Comparison of ENCODE assay signal across 8 cellular contexts in genomic region chr5:99028170-99028569, GRCh38.
DNase-seq lines count a peak whose midpoint lies in the region; ATAC-seq and TF ChIP-seq lines count a peak whose summit lies in the region.
"Not testable (repeated sequence)": the region's sequence is repeated elsewhere in the genome, so short reads cannot be mapped to it uniquely, and the experiment has no call there.

No MANE protein-coding gene starts in this region.

- H2AFZ ChIP-seq in Karpas-422 (ENCODE audit: low read length) = not testable (repeated sequence)

- not testable (repeated sequence) for ATAC-seq in T-cell (replicated peaks in 1 of 4); activated CD8-positive, alpha-beta memory T cell treated with anti-CD3 and anti-CD28 coated beads, Interleukin-2, amount 10 ng/mL, durations not matched to agents 7 days and 5 days; naive thymus-derived CD4-positive, alpha-beta T cell

- H3K4me1 ChIP-seq in BLaER1 (peaks cover 73% of the 10 kb centered on the region), Karpas-422 (ENCODE audit: low read length) (peaks cover 34% of the 10 kb centered on the region)
- H3K4me1 ChIP-seq in naive thymus-derived CD4-positive, alpha-beta T cell (ENCODE audit: control insufficient read depth in 2 of 2, insufficient read depth in 2 of 2, low read length in 2 of 2) = peaks cover 14 to 22% of the 10 kb centered on the region in 2 donors

- not testable (repeated sequence) for H3K79me2 ChIP-seq in Karpas-422 (ENCODE audit: low read length)

- H3K27ac Mint-ChIP-seq in T-cell = peak overlapping the region; percentile 25 to 79
- peak overlapping the region; percentile 23 for H3K27ac Mint-ChIP-seq in activated CD8-positive, alpha-beta memory T cell treated with anti-CD3 and anti-CD28 coated beads, Interleukin-2, amount 10 ng/mL, durations not matched to agents 7 days and 5 days
- H3K27ac Mint-ChIP-seq in activated naive CD8-positive, alpha-beta T cell = peak overlapping the region; percentile 82
- peak overlapping the region in 6 of 9 donors; percentile 7 to 89 (median 44) for H3K27ac Mint-ChIP-seq in naive thymus-derived CD4-positive, alpha-beta T cell
- peak overlapping the region; percentile 54 for H3K27ac Mint-ChIP-seq in stimulated activated naive CD8-positive, alpha-beta T cell treated with anti-CD3 and anti-CD28 coated beads, Interleukin-15, Interleukin-2, amounts not matched to agents 100 ng/mL and 50 ng/mL, for 24 hours

- not testable (repeated sequence) for H3K9ac ChIP-seq in BLaER1; Karpas-422 (ENCODE audit: low read length)

- not testable (repeated sequence) for H3K9me3 ChIP-seq in BLaER1; Karpas-422 (ENCODE audit: low read length); naive thymus-derived CD4-positive, alpha-beta T cell (ENCODE audit: control insufficient read depth in 2 of 3, low read length in 3 of 3)

- H3K4me3 Mint-ChIP-seq in T-cell = peak overlapping the region in 1 of 3 donors; percentile 44
- H3K4me3 Mint-ChIP-seq in activated CD8-positive, alpha-beta memory T cell treated with anti-CD3 and anti-CD28 coated beads, Interleukin-2, amount 10 ng/mL, durations not matched to agents 7 days and 5 days; activated naive CD8-positive, alpha-beta T cell; stimulated activated naive CD8-positive, alpha-beta T cell treated with anti-CD3 and anti-CD28 coated beads, Interleukin-15, Interleukin-2, amounts not matched to agents 100 ng/mL and 50 ng/mL, for 24 hours: not testable (repeated sequence)
- peak overlapping the region in 9 of 10 donors; percentile 0 to 81 (median 33) for H3K4me3 Mint-ChIP-seq in naive thymus-derived CD4-positive, alpha-beta T cell

- TF ChIP-seq CTCF in GM06990 (IDR thresholded peaks at IDR 0.05; ENCODE audit: insufficient read depth, low read length, poor library complexity, severe bottlenecking) = not testable (repeated sequence)

- not testable (repeated sequence) for H3K36me3 Mint-ChIP-seq in T-cell; activated CD8-positive, alpha-beta memory T cell treated with anti-CD3 and anti-CD28 coated beads, Interleukin-2, amount 10 ng/mL, durations not matched to agents 7 days and 5 days; activated naive CD8-positive, alpha-beta T cell; naive thymus-derived CD4-positive, alpha-beta T cell; stimulated activated naive CD8-positive, alpha-beta T cell treated with anti-CD3 and anti-CD28 coated beads, Interleukin-15, Interleukin-2, amounts not matched to agents 100 ng/mL and 50 ng/mL, for 24 hours (ENCODE audit: low read depth)

- 0 out of 2 replicates have a peak overlapping the region, but pooled peaks have one; percentile 21 for H3K27ac ChIP-seq in BLaER1
- H3K27ac ChIP-seq in Karpas-422 (ENCODE audit: low read length); naive thymus-derived CD4-positive, alpha-beta T cell (ENCODE audit: low read depth, low read length): not testable (repeated sequence)

- not testable (repeated sequence) for H3K36me3 ChIP-seq in BLaER1; GM06990 (ENCODE audit: control insufficient read depth, insufficient read depth, low read length); Karpas-422 (ENCODE audit: insufficient read depth, low read length); naive thymus-derived CD4-positive, alpha-beta T cell (ENCODE audit: control insufficient read depth in 2 of 3, insufficient read depth in 3 of 3, low read length in 3 of 3)

- not testable (repeated sequence) for H3K27me3 ChIP-seq in BLaER1; GM06990 (replicated peaks; ENCODE audit: control insufficient read depth, insufficient read depth, low read length); Karpas-422 (ENCODE audit: low read length); naive thymus-derived CD4-positive, alpha-beta T cell (ENCODE audit: control insufficient read depth in 2 of 2, insufficient read depth in 2 of 2, low read length in 2 of 2)

- intact Hi-C loops in naive thymus-derived CD4-positive, alpha-beta T cell (cut with micrococcal nuclease) = not testable (repeated sequence)

- not testable (repeated sequence) for H3K9me2 ChIP-seq in Karpas-422 (replicated peaks; ENCODE audit: insufficient read depth, low read length)

- POLR2A ChIA-PET in T-cell (lab: Charles Lee) = not testable (repeated sequence)
- POLR2A ChIA-PET in naive thymus-derived CD4-positive, alpha-beta T cell (lab: Charles Lee) = interaction anchor here (1.3 to 5.2 kb wide), 4 partner anchors 9 to 100 kb away, joined by 4 to 56 read pairs (median 20); partner anchors contain the start of gene CHD1

- H3K27me3 Mint-ChIP-seq in T-cell; activated CD8-positive, alpha-beta memory T cell treated with anti-CD3 and anti-CD28 coated beads, Interleukin-2, amount 10 ng/mL, durations not matched to agents 7 days and 5 days; activated naive CD8-positive, alpha-beta T cell; naive thymus-derived CD4-positive, alpha-beta T cell; stimulated activated naive CD8-positive, alpha-beta T cell treated with anti-CD3 and anti-CD28 coated beads, Interleukin-15, Interleukin-2, amounts not matched to agents 100 ng/mL and 50 ng/mL, for 24 hours: not testable (repeated sequence)

- not testable (repeated sequence) for H3K9me3 Mint-ChIP-seq in T-cell; activated CD8-positive, alpha-beta memory T cell treated with anti-CD3 and anti-CD28 coated beads, Interleukin-2, amount 10 ng/mL, durations not matched to agents 7 days and 5 days (ENCODE audit: low read depth); activated naive CD8-positive, alpha-beta T cell (ENCODE audit: low read depth); naive thymus-derived CD4-positive, alpha-beta T cell; stimulated activated naive CD8-positive, alpha-beta T cell treated with anti-CD3 and anti-CD28 coated beads, Interleukin-15, Interleukin-2, amounts not matched to agents 100 ng/mL and 50 ng/mL, for 24 hours

- CTCF ChIA-PET in T-cell (lab: Charles Lee) = not testable (repeated sequence)
- CTCF ChIA-PET in activated CD8-positive, alpha-beta memory T cell treated with anti-CD3 and anti-CD28 coated beads, Interleukin-2, amount 10 ng/mL, durations not matched to agents 7 days and 5 days (lab: Charles Lee) = interaction anchor here (1.5 to 1.9 kb wide), 3 partner anchors 9 to 123 kb away, joined by 3 to 4 read pairs (median 3); no protein-coding TSS in a partner anchor
- CTCF ChIA-PET in naive thymus-derived CD4-positive, alpha-beta T cell (lab: Charles Lee) = interaction anchor here (0.6 to 1.3 kb wide), 2 partner anchors 9 to 115 kb away, joined by 3 read pairs; no protein-coding TSS in a partner anchor

- H3K4me1 Mint-ChIP-seq in T-cell = peaks cover 56 to 62% (median 61%) of the 10 kb centered on the region in 3 donors
- H3K4me1 Mint-ChIP-seq in activated CD8-positive, alpha-beta memory T cell treated with anti-CD3 and anti-CD28 coated beads, Interleukin-2, amount 10 ng/mL, durations not matched to agents 7 days and 5 days = peaks cover 50% of the 10 kb centered on the region
- peaks cover 48% of the 10 kb centered on the region for H3K4me1 Mint-ChIP-seq in activated naive CD8-positive, alpha-beta T cell (ENCODE audit: low read depth)
- H3K4me1 Mint-ChIP-seq in naive thymus-derived CD4-positive, alpha-beta T cell = peaks cover 25 to 69% (median 59%) of the 10 kb centered on the region in 7 donors
- H3K4me1 Mint-ChIP-seq in stimulated activated naive CD8-positive, alpha-beta T cell treated with anti-CD3 and anti-CD28 coated beads, Interleukin-15, Interleukin-2, amounts not matched to agents 100 ng/mL and 50 ng/mL, for 24 hours (ENCODE audit: low read depth) = peaks cover 64% of the 10 kb centered on the region

- not testable (repeated sequence) for H3K4me3 ChIP-seq in BLaER1; GM06990 (replicated peaks; ENCODE audit: low read depth, low read length); Karpas-422 (ENCODE audit: low read length); naive thymus-derived CD4-positive, alpha-beta T cell (ENCODE audit: low read length)

- DNase-seq in GM06990 (ENCODE audit: extremely low read depth, insufficient read length) (peak; percentile 56), Karpas-422 (peak; percentile 44)
- DNase-seq in T-cell; activated CD8-positive, alpha-beta memory T cell treated with anti-CD3 and anti-CD28 coated beads, Interleukin-2, amount 10 ng/mL, durations not matched to agents 7 days and 5 days; naive thymus-derived CD4-positive, alpha-beta T cell: not testable (repeated sequence)

- H3K4me2 ChIP-seq in BLaER1 = peak overlapping the region; percentile 84
- H3K4me2 ChIP-seq in Karpas-422 (ENCODE audit: low read depth, low read length, poor library complexity, severe bottlenecking) = peak overlapping the region; percentile 10

- H4K20me1 ChIP-seq in BLaER1; Karpas-422 (ENCODE audit: insufficient read depth, low read depth, low read length): not testable (repeated sequence)

Comparison
In these comparisons a context has a peak if more than half of its experiments do, and no peak if none do; other contexts are left out.
1. H3K27ac Mint-ChIP-seq: peak in every context shown above with its lines; median percentile 82 in activated naive CD8-positive, alpha-beta T cell; 54 in stimulated activated naive CD8-positive, alpha-beta T cell treated with anti-CD3 and anti-CD28 coated beads, Interleukin-15, Interleukin-2, amounts not matched to agents 100 ng/mL and 50 ng/mL, for 24 hours; 52 in T-cell; 44 in naive thymus-derived CD4-positive, alpha-beta T cell; 23 in activated CD8-positive, alpha-beta memory T cell treated with anti-CD3 and anti-CD28 coated beads, Interleukin-2, amount 10 ng/mL, durations not matched to agents 7 days and 5 days.